In genomic region chr19:57487477-57488298, GRCh38 we compare ENCODE assay signal across 8 cellular contexts. TPM values are rescaled to one million over a fixed set of nuclear protein-coding genes. Genes with fewer than 3 reads are reported as not detected.
A peak's percentile ranks its signal among the peaks of the same experiment; 100 is the strongest.
DNase-seq lines count a peak whose midpoint lies in the region; ATAC-seq and TF ChIP-seq lines count a peak whose summit lies in the region.
"Not testable (repeated sequence)": the region's sequence is repeated elsewhere in the genome, so short reads cannot be mapped to it uniquely, and the experiment has no call there.

Gene ZNF419, plus strand, starts transcription at chr19:57487750. Its CDS starts 201 bp downstream, at chr19:57487951.

- peaks cover 6 to 12% of the 10 kb centered on the region in 2 donors for H3K36me3 ChIP-seq in aorta (ENCODE audit: control insufficient read depth in 1 of 2, insufficient read depth in 2 of 2, low read length in 1 of 2)

- peaks cover 14% of the 10 kb centered on the region for H3K9me3 ChIP-seq in aorta (ENCODE audit: control insufficient read depth, low read length)

- TF ChIP-seq POLR2A in GM18505 (IDR thresholded peaks at IDR 0.05; ENCODE audit: borderline replicate concordance, extremely low read depth, insufficient read depth, insufficient read length), result peak; percentile 77

- H3K4me1 ChIP-seq in aorta (ENCODE audit: control insufficient read depth in 1 of 2, insufficient read depth in 2 of 2, low read length in 2 of 2), result not testable (repeated sequence)

- DNase-seq in NCI-H1930 (lab: John Stamatoyannopoulos, UW) (peak; percentile 87 to 97), T-helper 22 cell (ENCODE audit: low read depth) (peak; percentile 82), astrocyte of the cerebellum (ENCODE audit: low read depth) (peak; percentile 63), hippocampal formation (lab: John Stamatoyannopoulos, UW) (peak; percentile 79 to 80), renal cortical epithelial cell (ENCODE audit: low read depth) (peak; percentile 82), aorta (peak; percentile 94 to 98)

- H3K27ac ChIP-seq in aorta (ENCODE audit: low read depth in 1 of 2, low read length in 2 of 2), result not testable (repeated sequence)

- not testable (repeated sequence) for TF ChIP-seq CTCF in astrocyte of the cerebellum (IDR thresholded peaks at IDR 0.05; ENCODE audit: low read depth, low read length, missing control alignments)

- in situ Hi-C loops in astrocyte of the cerebellum (cut with HindIII; ENCODE audit: low sequenced_read_pairs), result not testable (repeated sequence)

- ATAC-seq in GM18505 (IDR thresholded peaks at IDR 0.05; ENCODE audit: unreplicated experiment) (peak; percentile 96), HG02970 (IDR thresholded peaks at IDR 0.05; ENCODE audit: low FRiP score, unreplicated experiment) (peak; percentile 88), aorta (ENCODE audit: low FRiP score) (peak; percentile 96)

- not testable (repeated sequence) for H3K27me3 ChIP-seq in aorta (ENCODE audit: control insufficient read depth in 1 of 2, insufficient read depth in 2 of 2, low read length in 1 of 2)

- WGBS in aorta, 2 donors, result 1% methylated on average over 58 to 59 of the region's 69 CpGs

- intact Hi-C loops in aorta (cut with DNase I), result not testable (repeated sequence)

- H3K4me3 ChIP-seq in astrocyte of the cerebellum (ENCODE audit: low read depth, low read length), result peak within 1 kb of the TSS; percentile 89
- peak within 1 kb of the TSS; percentile 51 to 79 for H3K4me3 ChIP-seq in aorta (ENCODE audit: low read length in 2 of 2)

RNA-seq across cellular contexts. Expression of gene ZNF419, which starts in this region (rescaled TPM):
- total RNA-seq in renal cortical epithelial cell, result 6.3 and 10.2 TPM in 2 replicates
- 10 to 100 TPM in 1 of 2 donors, 1 to 10 TPM in 1; 6.1 to 12.8 TPM for total RNA-seq in aorta
- polyA plus RNA-seq in aorta, result 1 to 10 TPM; 5.6 to 7.0 TPM
